In the genomic region with DNA sequence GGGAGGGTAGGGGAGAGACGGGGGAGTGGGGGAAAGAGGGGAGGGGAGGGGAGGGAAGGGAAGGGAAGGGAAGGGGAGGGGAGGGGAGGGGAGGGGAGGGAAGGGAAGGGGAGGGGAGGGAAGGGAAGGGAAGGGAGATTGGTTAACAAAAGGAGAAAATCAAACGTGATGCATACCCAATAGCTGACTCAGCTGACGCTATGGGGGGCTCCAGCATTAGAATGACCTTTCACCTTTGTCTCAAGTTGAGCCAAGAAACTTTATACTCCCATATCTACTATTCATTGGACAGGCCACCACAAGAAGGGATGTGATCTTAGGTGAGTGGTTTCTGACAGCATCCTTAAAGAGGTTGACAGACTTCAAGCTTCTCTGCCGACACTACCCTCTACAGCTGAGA, we compare ENCODE assay signal across 28 cellular contexts.
"Had no signal": no experiment of that assay in that cellular context is flagged by ENCODE, and none has a peak within 500 bp of the region (broad histone marks: within the 10 kb centered on the region; RNA-seq: fewer than 3 reads in every experiment).

No MANE protein-coding gene starts in this region.

- H3K27me3 Mint-ChIP-seq: dendritic cell treated with granulocyte-macrophage colony-stimulating factor and Interleukin-4, amounts not matched to agents 40 ng/mL and 50 ng/mL, for 4 days had no signal

- H3K27ac ChIP-seq: colonic mucosa, coronary artery, dorsolateral prefrontal cortex, epithelial cell of prostate, esophagus muscularis mucosa, esophagus squamous epithelium, foreskin keratinocyte, gastrocnemius medialis, gastroesophageal sphincter, heart left ventricle, heart right ventricle had no signal

- H3K4me3 Mint-ChIP-seq: dendritic cell treated with granulocyte-macrophage colony-stimulating factor and Interleukin-4, amounts not matched to agents 40 ng/mL and 50 ng/mL, for 4 days; effector memory CD8-positive, alpha-beta T cell; endodermal cell had no signal

- H3K4me1 ChIP-seq: colonic mucosa, esophagus muscularis mucosa, esophagus squamous epithelium, foreskin keratinocyte, gastrocnemius medialis, gastroesophageal sphincter, heart left ventricle, heart right ventricle had no signal

- FAIRE-seq: colon, endometrium, endothelial cell of umbilical vein, frontal cortex had no signal

- H3K27me3 ChIP-seq: colonic mucosa, dorsolateral prefrontal cortex, esophagus muscularis mucosa, esophagus squamous epithelium, foreskin keratinocyte, gastrocnemius medialis, gastroesophageal sphincter, heart left ventricle had no signal

- H3K4me1 Mint-ChIP-seq: endodermal cell had no signal

- ATAC-seq: effector memory CD8-positive, alpha-beta T cell; esophagus mucosa; foreskin keratinocyte; gastrocnemius medialis; gastroesophageal sphincter; heart left ventricle; heart right ventricle had no signal

- DNase-seq: colonic mucosa; cortex of kidney; dermis blood vessel endothelial cell; dorsolateral prefrontal cortex; effector CD4-positive, alpha-beta T cell; effector CD8-positive, alpha-beta T cell; effector memory CD4-positive, alpha-beta T cell; effector memory CD8-positive, alpha-beta T cell; endodermal cell; erythroblast; esophagus squamous epithelium; foreskin fibroblast; foreskin keratinocyte; foreskin melanocyte; gastrocnemius medialis; glutamatergic neuron; heart left ventricle; heart right ventricle had no signal

- H3K9me3 Mint-ChIP-seq: dendritic cell treated with granulocyte-macrophage colony-stimulating factor and Interleukin-4, amounts not matched to agents 40 ng/mL and 50 ng/mL, for 4 days had no signal

- H3K27ac Mint-ChIP-seq: dendritic cell treated with granulocyte-macrophage colony-stimulating factor and Interleukin-4, amounts not matched to agents 40 ng/mL and 50 ng/mL, for 4 days; effector memory CD8-positive, alpha-beta T cell; endodermal cell had no signal

- H3K4me3 ChIP-seq: colonic mucosa, coronary artery, dorsolateral prefrontal cortex, esophagus muscularis mucosa, esophagus squamous epithelium, gastrocnemius medialis, gastroesophageal sphincter, heart left ventricle, heart right ventricle had no signal

- H3K36me3 ChIP-seq: colonic mucosa, esophagus muscularis mucosa, esophagus squamous epithelium, gastrocnemius medialis, gastroesophageal sphincter, heart left ventricle, heart right ventricle had no signal

- H3K9me3 ChIP-seq: colonic mucosa, esophagus squamous epithelium, gastrocnemius medialis had no signal
